ENCODE assay signal across 1 cellular context in genomic region chr9:130884542-130885421, GRCh38.
TF ChIP-seq lines count a peak whose summit lies in the region.

No MANE protein-coding gene starts in this region.

TF ChIP-seq in H1, 55 proteins besides CTCF, POLR2A, EP300 and RAD21:
- TF ChIP-seq CBX8 (IDR thresholded peaks at IDR 0.05; ENCODE audit: borderline replicate concordance, low read depth, low read length) (no peak), TEAD4 (IDR thresholded peaks at IDR 0.05; ENCODE audit: low read depth, low read length) (no peak), HDAC2 (IDR thresholded peaks at IDR 0.05; ENCODE audit: borderline replicate concordance in 1 of 2, low read depth in 2 of 2, low read length in 2 of 2) (no peak), BACH1 (IDR thresholded peaks at IDR 0.05; ENCODE audit: low read length) (no peak), CHD2 (IDR thresholded peaks at IDR 0.05; ENCODE audit: low read length) (no peak), JUN (IDR thresholded peaks at IDR 0.05; ENCODE audit: low read depth, low read length) (no peak), SRF (IDR thresholded peaks at IDR 0.05; ENCODE audit: low read depth, low read length) (no peak), NRF1 (IDR thresholded peaks at IDR 0.05; ENCODE audit: low read depth, low read length) (no peak), RXRA (IDR thresholded peaks at IDR 0.05; ENCODE audit: insufficient read depth, low read depth, low read length) (no peak), RBBP5 (IDR thresholded peaks at IDR 0.05; ENCODE audit: borderline replicate concordance, low read depth, low read length) (no peak), GTF2F1 (IDR thresholded peaks at IDR 0.05; ENCODE audit: borderline replicate concordance, low read depth, low read length) (no peak), NANOG (IDR thresholded peaks at IDR 0.05; ENCODE audit: insufficient read depth, low read depth, low read length, poor library complexity, severe bottlenecking) (no peak), RFX5 (IDR thresholded peaks at IDR 0.05; ENCODE audit: borderline replicate concordance, low read depth, low read length) (no peak)
- TF ChIP-seq, protein P1, sequence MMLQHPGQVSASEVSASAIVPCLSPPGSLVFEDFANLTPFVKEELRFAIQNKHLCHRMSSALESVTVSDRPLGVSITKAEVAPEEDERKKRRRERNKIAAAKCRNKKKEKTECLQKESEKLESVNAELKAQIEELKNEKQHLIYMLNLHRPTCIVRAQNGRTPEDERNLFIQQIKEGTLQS (IDR thresholded peaks at IDR 0.05; ENCODE audit: insufficient read depth, low read depth, low read length): no peak
- TF ChIP-seq, protein P2, sequence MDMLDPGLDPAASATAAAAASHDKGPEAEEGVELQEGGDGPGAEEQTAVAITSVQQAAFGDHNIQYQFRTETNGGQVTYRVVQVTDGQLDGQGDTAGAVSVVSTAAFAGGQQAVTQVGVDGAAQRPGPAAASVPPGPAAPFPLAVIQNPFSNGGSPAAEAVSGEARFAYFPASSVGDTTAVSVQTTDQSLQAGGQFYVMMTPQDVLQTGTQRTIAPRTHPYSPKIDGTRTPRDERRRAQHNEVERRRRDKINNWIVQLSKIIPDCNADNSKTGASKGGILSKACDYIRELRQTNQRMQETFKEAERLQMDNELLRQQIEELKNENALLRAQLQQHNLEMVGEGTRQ (IDR thresholded peaks at IDR 0.05; ENCODE audit: low read length): no peak
